In genomic region chr13:110124201-110124600, GRCh38 we compare ENCODE assay signal across 20 cellular contexts.
"Had no signal": no experiment of that assay in that cellular context is flagged by ENCODE, and none has a peak within 500 bp of the region (broad histone marks: within the 10 kb centered on the region; RNA-seq: fewer than 3 reads in every experiment).

No MANE protein-coding gene starts in this region.

- DNase-seq: cortex of kidney; dorsolateral prefrontal cortex; effector CD8-positive, alpha-beta T cell; gastrocnemius medialis; kidney; left colon; left ventricle myocardium superior; mesenchymal stem cell; midbrain; psoas muscle; stimulated activated naive CD4-positive, alpha-beta T cell; stomach; substantia nigra; trophoblast cell had no signal

- H3K27me3 ChIP-seq: esophagus muscularis mucosa, gastrocnemius medialis had no signal

- H3K27ac ChIP-seq: epithelial cell of prostate, stomach had no signal

- H3K36me3 Mint-ChIP-seq: natural killer cell treated with Interleukin-12 subunit alpha and Interleukin-12 subunit beta and Interleukin-15 and Interleukin-18, amount 100 ng/mL, for 72 hours had no signal

- H3K4me3 Mint-ChIP-seq: natural killer cell treated with Interleukin-12 subunit alpha and Interleukin-12 subunit beta and Interleukin-15 and Interleukin-18, amount 100 ng/mL, for 72 hours had no signal

- H3K27ac Mint-ChIP-seq: natural killer cell treated with Interleukin-12 subunit alpha and Interleukin-12 subunit beta and Interleukin-15 and Interleukin-18, amount 100 ng/mL, for 72 hours had no signal

- H3K4me3 ChIP-seq: dorsolateral prefrontal cortex, esophagus muscularis mucosa, gastrocnemius medialis, lung, psoas muscle, stomach had no signal

- H3K9me3 Mint-ChIP-seq: natural killer cell treated with Interleukin-12 subunit alpha and Interleukin-12 subunit beta and Interleukin-15 and Interleukin-18, amount 100 ng/mL, for 72 hours had no signal

- H3K36me3 ChIP-seq: esophagus muscularis mucosa, gastrocnemius medialis, stomach had no signal

- ATAC-seq: gastrocnemius medialis; left colon; left ventricle myocardium superior; natural killer cell treated with Interleukin-12 subunit alpha and Interleukin-12 subunit beta and Interleukin-15 and Interleukin-18, amount 100 ng/mL, for 72 hours; psoas muscle; sciatic nerve had no signal

- H3K9me3 ChIP-seq: esophagus muscularis mucosa, gastrocnemius medialis, psoas muscle, stomach had no signal

- FAIRE-seq: endometrium, kidney had no signal
